1 cellular context compared by ENCODE assay signal in genomic region chr7:65981965-65982792, GRCh38.
TF ChIP-seq lines count a peak whose summit lies in the region.

TSS of gene GUSB (minus strand) at chr7:65982213. CDS start at chr7:65982183, 30 bp downstream.

TF ChIP-seq in K562, 482 proteins besides CTCF, POLR2A, EP300 and RAD21 (continued from another document and continues in another):
- TF ChIP-seq, protein P1, sequence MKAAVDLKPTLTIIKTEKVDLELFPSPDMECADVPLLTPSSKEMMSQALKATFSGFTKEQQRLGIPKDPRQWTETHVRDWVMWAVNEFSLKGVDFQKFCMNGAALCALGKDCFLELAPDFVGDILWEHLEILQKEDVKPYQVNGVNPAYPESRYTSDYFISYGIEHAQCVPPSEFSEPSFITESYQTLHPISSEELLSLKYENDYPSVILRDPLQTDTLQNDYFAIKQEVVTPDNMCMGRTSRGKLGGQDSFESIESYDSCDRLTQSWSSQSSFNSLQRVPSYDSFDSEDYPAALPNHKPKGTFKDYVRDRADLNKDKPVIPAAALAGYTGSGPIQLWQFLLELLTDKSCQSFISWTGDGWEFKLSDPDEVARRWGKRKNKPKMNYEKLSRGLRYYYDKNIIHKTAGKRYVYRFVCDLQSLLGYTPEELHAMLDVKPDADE (conservative IDR thresholded peaks at IDR 0.05; ENCODE audit: control insufficient read depth, low read depth, low read length), result peak; percentile 99
- TF ChIP-seq ZBED1 (IDR thresholded peaks at IDR 0.05) (no peak), CBX1 (IDR thresholded peaks at IDR 0.05; ENCODE audit: low read depth) (peak; percentile 86; the same call in 1 of the 2 replicates), ZNF263 (CRISPR knock-in tag; IDR thresholded peaks at IDR 0.05; ENCODE audit: borderline replicate concordance) (peak; percentile 55; the same call in 1 of the 2 replicates), HDGF (IDR thresholded peaks at IDR 0.05) (no peak), ELF1 (tag; IDR thresholded peaks at IDR 0.05) (no peak; the same call in 1 of the 2 replicates), DMBX1 (CRISPR knock-in tag; IDR thresholded peaks at IDR 0.05; ENCODE audit: borderline replicate concordance) (no peak; the same call in 1 of the 2 replicates), ZNF584 (CRISPR knock-in tag; IDR thresholded peaks at IDR 0.05; ENCODE audit: low read depth) (no peak), CUX1 (CRISPR knock-in tag; IDR thresholded peaks at IDR 0.05) (no peak), MAFG (tag; conservative IDR thresholded peaks at IDR 0.05) (no peak), THAP7 (CRISPR knock-in tag; IDR thresholded peaks at IDR 0.05) (0 out of 2 replicates have a peak, but pooled peaks have one; percentile 55), SMARCA5 (IDR thresholded peaks at IDR 0.05) (no peak), SRF (CRISPR knock-in tag; IDR thresholded peaks at IDR 0.05) (0 out of 4 replicates have a peak, but pooled peaks of 1 of the 2 experiments have one; percentile 18), ERF (CRISPR knock-in tag; IDR thresholded peaks at IDR 0.05) (peak; percentile 31; the same call in 1 of the 2 replicates), EGR1 (conservative IDR thresholded peaks at IDR 0.05) (peak; percentile 67), BACH1 (tag; IDR thresholded peaks at IDR 0.05) (no peak), KAT7 (CRISPR knock-in tag; IDR thresholded peaks at IDR 0.05; ENCODE audit: borderline replicate concordance) (peak; percentile 58; the same call in 1 of the 2 replicates), U2AF1 (optimal IDR thresholded peaks at IDR 0.05; ENCODE audit: low read depth, low read length) (peak; percentile 99), ZNF143 (CRISPR knock-in tag; IDR thresholded peaks at IDR 0.05) (no peak), GTF3C2 (IDR thresholded peaks at IDR 0.05; ENCODE audit: borderline replicate concordance, extremely low read depth, insufficient read length) (peak; percentile 34), RNF2 (IDR thresholded peaks at IDR 0.05) (peak; percentile 86), KHSRP (IDR thresholded peaks at IDR 0.05) (peak; percentile 59; the same call in 1 of the 2 replicates), ZNF408 (CRISPR knock-in tag; IDR thresholded peaks at IDR 0.05; ENCODE audit: low read depth) (no peak), DNMT1 (IDR thresholded peaks at IDR 0.05) (no peak), SUPT5H (IDR thresholded peaks at IDR 0.05) (peak; percentile 90), CBX8 (IDR thresholded peaks at IDR 0.05; ENCODE audit: borderline replicate concordance, extremely low read depth, low read depth, low read length, poor library complexity, severe bottlenecking) (no peak), NEUROD1 (IDR thresholded peaks at IDR 0.05; ENCODE audit: borderline replicate concordance, low read depth, low read length, partially characterized antibody) (peak; percentile 90), PTRF (tag; IDR thresholded peaks at IDR 0.05) (no peak), ZMIZ1 (IDR thresholded peaks at IDR 0.05; ENCODE audit: low read depth in 2 of 2, low read length in 2 of 2) (no peak), ELF4 (CRISPR knock-in tag; IDR thresholded peaks at IDR 0.05) (no peak), IFI16 (CRISPR knock-in tag; IDR thresholded peaks at IDR 0.05) (no peak), PHF8 (IDR thresholded peaks at IDR 0.05; ENCODE audit: borderline replicate concordance, low read length) (peak; percentile 84), E4F1 (CRISPR knock-in tag; IDR thresholded peaks at IDR 0.05; ENCODE audit: borderline replicate concordance) (peak; percentile 100), SAP30 (IDR thresholded peaks at IDR 0.05; ENCODE audit: borderline replicate concordance, insufficient read depth, low read depth, low read length, poor library complexity, severe bottlenecking) (no peak)
- TF ChIP-seq, protein P2, sequence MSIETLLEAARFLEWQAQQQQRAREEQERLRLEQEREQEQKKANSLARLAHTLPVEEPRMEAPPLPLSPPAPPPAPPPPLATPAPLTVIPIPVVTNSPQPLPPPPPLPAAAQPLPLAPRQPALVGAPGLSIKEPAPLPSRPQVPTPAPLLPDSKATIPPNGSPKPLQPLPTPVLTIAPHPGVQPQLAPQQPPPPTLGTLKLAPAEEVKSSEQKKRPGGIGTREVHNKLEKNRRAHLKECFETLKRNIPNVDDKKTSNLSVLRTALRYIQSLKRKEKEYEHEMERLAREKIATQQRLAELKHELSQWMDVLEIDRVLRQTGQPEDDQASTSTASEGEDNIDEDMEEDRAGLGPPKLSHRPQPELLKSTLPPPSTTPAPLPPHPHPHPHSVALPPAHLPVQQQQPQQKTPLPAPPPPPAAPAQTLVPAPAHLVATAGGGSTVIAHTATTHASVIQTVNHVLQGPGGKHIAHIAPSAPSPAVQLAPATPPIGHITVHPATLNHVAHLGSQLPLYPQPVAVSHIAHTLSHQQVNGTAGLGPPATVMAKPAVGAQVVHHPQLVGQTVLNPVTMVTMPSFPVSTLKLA (conservative IDR thresholded peaks at IDR 0.05), result peak; percentile 90 to 95
- TF ChIP-seq, protein P3, sequence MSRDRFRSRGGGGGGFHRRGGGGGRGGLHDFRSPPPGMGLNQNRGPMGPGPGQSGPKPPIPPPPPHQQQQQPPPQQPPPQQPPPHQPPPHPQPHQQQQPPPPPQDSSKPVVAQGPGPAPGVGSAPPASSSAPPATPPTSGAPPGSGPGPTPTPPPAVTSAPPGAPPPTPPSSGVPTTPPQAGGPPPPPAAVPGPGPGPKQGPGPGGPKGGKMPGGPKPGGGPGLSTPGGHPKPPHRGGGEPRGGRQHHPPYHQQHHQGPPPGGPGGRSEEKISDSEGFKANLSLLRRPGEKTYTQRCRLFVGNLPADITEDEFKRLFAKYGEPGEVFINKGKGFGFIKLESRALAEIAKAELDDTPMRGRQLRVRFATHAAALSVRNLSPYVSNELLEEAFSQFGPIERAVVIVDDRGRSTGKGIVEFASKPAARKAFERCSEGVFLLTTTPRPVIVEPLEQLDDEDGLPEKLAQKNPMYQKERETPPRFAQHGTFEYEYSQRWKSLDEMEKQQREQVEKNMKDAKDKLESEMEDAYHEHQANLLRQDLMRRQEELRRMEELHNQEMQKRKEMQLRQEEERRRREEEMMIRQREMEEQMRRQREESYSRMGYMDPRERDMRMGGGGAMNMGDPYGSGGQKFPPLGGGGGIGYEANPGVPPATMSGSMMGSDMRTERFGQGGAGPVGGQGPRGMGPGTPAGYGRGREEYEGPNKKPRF (IDR thresholded peaks at IDR 0.05; ENCODE audit: low read depth, low read length), result no peak
- TF ChIP-seq, protein P4, sequence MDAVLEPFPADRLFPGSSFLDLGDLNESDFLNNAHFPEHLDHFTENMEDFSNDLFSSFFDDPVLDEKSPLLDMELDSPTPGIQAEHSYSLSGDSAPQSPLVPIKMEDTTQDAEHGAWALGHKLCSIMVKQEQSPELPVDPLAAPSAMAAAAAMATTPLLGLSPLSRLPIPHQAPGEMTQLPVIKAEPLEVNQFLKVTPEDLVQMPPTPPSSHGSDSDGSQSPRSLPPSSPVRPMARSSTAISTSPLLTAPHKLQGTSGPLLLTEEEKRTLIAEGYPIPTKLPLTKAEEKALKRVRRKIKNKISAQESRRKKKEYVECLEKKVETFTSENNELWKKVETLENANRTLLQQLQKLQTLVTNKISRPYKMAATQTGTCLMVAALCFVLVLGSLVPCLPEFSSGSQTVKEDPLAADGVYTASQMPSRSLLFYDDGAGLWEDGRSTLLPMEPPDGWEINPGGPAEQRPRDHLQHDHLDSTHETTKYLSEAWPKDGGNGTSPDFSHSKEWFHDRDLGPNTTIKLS (IDR thresholded peaks at IDR 0.05; ENCODE audit: borderline replicate concordance, low read depth), result peak; percentile 84
